ENCODE assay signal across 22 cellular contexts in genomic region chr7:81449105-81449504, GRCh38.
"Had no signal": no experiment of that assay in that cellular context is flagged by ENCODE, and none has a peak within 500 bp of the region (broad histone marks: within the 10 kb centered on the region; RNA-seq: fewer than 3 reads in every experiment).

No MANE protein-coding gene starts in this region.

- H3K4me1 ChIP-seq: gastroesophageal sphincter, sigmoid colon, stomach, transverse colon had no signal

- DNase-seq: cortex of kidney; dorsolateral prefrontal cortex; effector CD8-positive, alpha-beta T cell; foreskin fibroblast; glutamatergic neuron; immature natural killer cell; left ventricle myocardium superior; mucosa of descending colon; naive thymus-derived CD8-positive, alpha-beta T cell; sigmoid colon; stimulated activated CD4-positive, alpha-beta T cell treated with anti-CD3 and anti-CD28 coated beads, Interleukin-12 subunit alpha, Interleukin-12 subunit beta, amount 100 ng/mL, for 4 hours; stimulated activated naive CD4-positive, alpha-beta T cell; stomach; substantia nigra; transverse colon had no signal

- H3K4me1 Mint-ChIP-seq: immature natural killer cell; naive thymus-derived CD8-positive, alpha-beta T cell had no signal

- H3K27ac Mint-ChIP-seq: immature natural killer cell had no signal

- H3K27ac ChIP-seq: dorsolateral prefrontal cortex, gastroesophageal sphincter, neutrophil, sigmoid colon, skin epidermis, stomach, thoracic aorta, transverse colon had no signal

- ATAC-seq: esophagus mucosa; gastroesophageal sphincter; left colon; left ventricle myocardium superior; mucosa of descending colon; naive thymus-derived CD8-positive, alpha-beta T cell had no signal

- H3K27me3 ChIP-seq: gastroesophageal sphincter, neutrophil, sigmoid colon, stomach, transverse colon had no signal

- H3K4me3 ChIP-seq: dorsolateral prefrontal cortex, gastroesophageal sphincter, lung, mucosa of descending colon, sigmoid colon, skin epidermis, stomach, thoracic aorta, transverse colon had no signal

- H3K9me3 ChIP-seq: gastroesophageal sphincter, mucosa of descending colon, neutrophil, stomach, thoracic aorta, transverse colon had no signal

- H3K36me3 Mint-ChIP-seq: immature natural killer cell; naive thymus-derived CD8-positive, alpha-beta T cell had no signal

- H3K4me3 Mint-ChIP-seq: immature natural killer cell; naive thymus-derived CD8-positive, alpha-beta T cell had no signal

- H3K36me3 ChIP-seq: gastroesophageal sphincter, neutrophil, sigmoid colon, stomach, thoracic aorta, transverse colon had no signal
